ENCODE assay signal across 8 cellular contexts in the genomic region with DNA sequence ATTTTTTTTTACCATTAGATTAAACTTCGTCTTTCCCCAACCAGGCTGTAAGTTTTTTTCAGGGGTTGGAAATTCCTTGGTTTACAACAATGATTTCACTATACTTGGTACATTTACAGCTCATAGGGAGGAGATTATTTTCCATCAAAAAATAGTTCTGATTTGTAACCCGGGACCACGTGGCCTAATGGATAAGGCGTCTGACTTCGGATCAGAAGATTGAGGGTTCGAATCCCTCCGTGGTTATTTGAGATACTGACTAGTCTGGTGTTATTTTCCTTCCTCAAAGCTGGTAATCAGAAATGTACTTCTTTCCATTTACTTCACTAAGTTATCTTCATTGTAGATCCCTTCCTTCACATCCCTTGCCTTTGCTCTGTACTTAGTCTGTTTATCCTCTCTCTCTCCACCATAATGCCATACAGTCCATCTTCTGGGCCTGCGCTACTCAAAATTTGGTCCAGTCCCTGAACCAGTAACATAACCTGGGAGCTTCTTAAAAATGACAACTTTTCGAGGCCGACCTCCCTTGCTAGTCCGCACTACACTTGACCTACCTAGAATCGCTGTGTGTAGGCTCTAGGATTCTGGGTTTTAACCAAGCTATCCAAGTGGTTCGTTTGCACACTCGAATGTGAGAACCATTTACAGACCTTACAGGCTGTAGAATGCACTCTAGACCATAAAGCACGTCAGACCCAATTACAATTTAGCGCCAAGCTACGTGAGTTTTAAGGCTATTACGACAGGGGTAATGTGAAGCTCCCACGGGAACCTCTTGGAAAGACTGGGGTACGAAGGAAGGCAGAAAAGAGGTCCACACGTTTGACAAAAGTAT. TPM values are rescaled to one million over a fixed set of nuclear protein-coding genes. Genes with fewer than 3 reads are reported as not detected.
DNase-seq lines count a peak whose midpoint lies in the region; ATAC-seq and TF ChIP-seq lines count a peak whose summit lies in the region.

No MANE protein-coding gene starts in this region.

- no peaks in the 10 kb centered on the region for H3K79me2 ChIP-seq in parathyroid adenoma

- no peaks in the 10 kb centered on the region for H3K36me3 ChIP-seq in parathyroid adenoma (ENCODE audit: control insufficient read depth, insufficient read depth, low read length)

- no peak for ATAC-seq in HG03469 (IDR thresholded peaks at IDR 0.05; ENCODE audit: unreplicated experiment)

- H3K4me3 Mint-ChIP-seq in activated naive CD4-positive, alpha-beta T cell treated with anti-CD3 and anti-CD28 coated beads, Interleukin-2, amount 10 ng/mL, durations not matched to agents 7 days and 5 days, result peak overlapping the region; percentile 76

- H3K4me2 ChIP-seq in parathyroid adenoma (ENCODE audit: low read length), result no peak overlapping the region

- no peak overlapping the region for H2AFZ ChIP-seq in parathyroid adenoma

- H3K36me3 Mint-ChIP-seq in activated naive CD4-positive, alpha-beta T cell treated with anti-CD3 and anti-CD28 coated beads, Interleukin-2, amount 10 ng/mL, durations not matched to agents 7 days and 5 days, result no peaks in the 10 kb centered on the region

- H3K27me3 ChIP-seq in parathyroid adenoma (ENCODE audit: control insufficient read depth, insufficient read depth, low read length), result no peaks in the 10 kb centered on the region

- no peak overlapping the region for H3K9ac ChIP-seq in parathyroid adenoma

- TF ChIP-seq CTCF in GM12865 (IDR thresholded peaks at IDR 0.05; ENCODE audit: insufficient read depth, low read depth, low read length, missing control alignments) (no peak), parathyroid adenoma (IDR thresholded peaks at IDR 0.05) (no peak)

- no peaks in the 10 kb centered on the region for H3K9me3 ChIP-seq in parathyroid adenoma (ENCODE audit: control insufficient read depth, low read length)

- H3K27ac ChIP-seq in parathyroid adenoma, result no peak overlapping the region

- DNase-seq in A172 (ENCODE audit: low spot score) (peak; percentile 97), GM12865 (ENCODE audit: low read depth) (peak; percentile 92), globus pallidus (ENCODE audit: low spot score) (peak; percentile 68)
- peak; percentile 91 for DNase-seq in Jurkat, Clone E6-1 (ENCODE audit: low read depth, low spot score)
- peak; percentile 57 for DNase-seq in activated naive CD4-positive, alpha-beta T cell treated with anti-CD3 and anti-CD28 coated beads, Interleukin-2, amount 10 ng/mL, durations not matched to agents 7 days and 5 days

- CTCF ChIA-PET in activated naive CD4-positive, alpha-beta T cell treated with anti-CD3 and anti-CD28 coated beads, Interleukin-2, amount 10 ng/mL, durations not matched to agents 7 days and 5 days (lab: Charles Lee), result interaction anchor here (0.9 to 3.0 kb wide), 7 partner anchors 8 to 273 kb away, joined by 3 to 13 read pairs (median 4); no protein-coding TSS in a partner anchor

- H3K27me3 Mint-ChIP-seq in activated naive CD4-positive, alpha-beta T cell treated with anti-CD3 and anti-CD28 coated beads, Interleukin-2, amount 10 ng/mL, durations not matched to agents 7 days and 5 days, result peaks cover 69% of the 10 kb centered on the region

- peaks cover 46% of the 10 kb centered on the region for H3K4me1 Mint-ChIP-seq in activated naive CD4-positive, alpha-beta T cell treated with anti-CD3 and anti-CD28 coated beads, Interleukin-2, amount 10 ng/mL, durations not matched to agents 7 days and 5 days

- H3K27ac Mint-ChIP-seq in activated naive CD4-positive, alpha-beta T cell treated with anti-CD3 and anti-CD28 coated beads, Interleukin-2, amount 10 ng/mL, durations not matched to agents 7 days and 5 days, result peak overlapping the region; percentile 55

- no peaks in the 10 kb centered on the region for H3K4me1 ChIP-seq in parathyroid adenoma

- peak overlapping the region; percentile 55 for H3K4me3 ChIP-seq in GM12865 (ENCODE audit: low read depth, low read length)
- peak overlapping the region; percentile 73 for H3K4me3 ChIP-seq in Jurkat, Clone E6-1 (ENCODE audit: low read length)
- peak overlapping the region; percentile 39 for H3K4me3 ChIP-seq in parathyroid adenoma (ENCODE audit: low read depth, low read length)

- no peaks in the 10 kb centered on the region for H3K9me3 Mint-ChIP-seq in activated naive CD4-positive, alpha-beta T cell treated with anti-CD3 and anti-CD28 coated beads, Interleukin-2, amount 10 ng/mL, durations not matched to agents 7 days and 5 days

TF ChIP-seq in PFSK-1, 5 proteins besides CTCF, POLR2A, EP300 and RAD21:
- TF ChIP-seq TAF1 (IDR thresholded peaks at IDR 0.05; ENCODE audit: borderline replicate concordance, insufficient read depth, low read length), result peak; percentile 27; the same call in 1 of the 2 replicates
- TF ChIP-seq FOXP2 (optimal IDR thresholded peaks at IDR 0.05; ENCODE audit: borderline replicate concordance, extremely low read depth, extremely low read length, insufficient read depth), result no peak
- no peak for TF ChIP-seq POLR2AphosphoS5 (IDR thresholded peaks at IDR 0.05; ENCODE audit: low read depth, low read length)
- TF ChIP-seq, protein P1, sequence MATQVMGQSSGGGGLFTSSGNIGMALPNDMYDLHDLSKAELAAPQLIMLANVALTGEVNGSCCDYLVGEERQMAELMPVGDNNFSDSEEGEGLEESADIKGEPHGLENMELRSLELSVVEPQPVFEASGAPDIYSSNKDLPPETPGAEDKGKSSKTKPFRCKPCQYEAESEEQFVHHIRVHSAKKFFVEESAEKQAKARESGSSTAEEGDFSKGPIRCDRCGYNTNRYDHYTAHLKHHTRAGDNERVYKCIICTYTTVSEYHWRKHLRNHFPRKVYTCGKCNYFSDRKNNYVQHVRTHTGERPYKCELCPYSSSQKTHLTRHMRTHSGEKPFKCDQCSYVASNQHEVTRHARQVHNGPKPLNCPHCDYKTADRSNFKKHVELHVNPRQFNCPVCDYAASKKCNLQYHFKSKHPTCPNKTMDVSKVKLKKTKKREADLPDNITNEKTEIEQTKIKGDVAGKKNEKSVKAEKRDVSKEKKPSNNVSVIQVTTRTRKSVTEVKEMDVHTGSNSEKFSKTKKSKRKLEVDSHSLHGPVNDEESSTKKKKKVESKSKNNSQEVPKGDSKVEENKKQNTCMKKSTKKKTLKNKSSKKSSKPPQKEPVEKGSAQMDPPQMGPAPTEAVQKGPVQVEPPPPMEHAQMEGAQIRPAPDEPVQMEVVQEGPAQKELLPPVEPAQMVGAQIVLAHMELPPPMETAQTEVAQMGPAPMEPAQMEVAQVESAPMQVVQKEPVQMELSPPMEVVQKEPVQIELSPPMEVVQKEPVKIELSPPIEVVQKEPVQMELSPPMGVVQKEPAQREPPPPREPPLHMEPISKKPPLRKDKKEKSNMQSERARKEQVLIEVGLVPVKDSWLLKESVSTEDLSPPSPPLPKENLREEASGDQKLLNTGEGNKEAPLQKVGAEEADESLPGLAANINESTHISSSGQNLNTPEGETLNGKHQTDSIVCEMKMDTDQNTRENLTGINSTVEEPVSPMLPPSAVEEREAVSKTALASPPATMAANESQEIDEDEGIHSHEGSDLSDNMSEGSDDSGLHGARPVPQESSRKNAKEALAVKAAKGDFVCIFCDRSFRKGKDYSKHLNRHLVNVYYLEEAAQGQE (IDR thresholded peaks at IDR 0.05; ENCODE audit: insufficient read depth in 1 of 2, low read depth in 2 of 2, low read length in 2 of 2), result no peak
- TF ChIP-seq SIN3A (IDR thresholded peaks at IDR 0.05; ENCODE audit: borderline replicate concordance, insufficient read depth, low read length), result 0 out of 2 replicates have a peak, but pooled peaks have one; percentile 41

RNA-seq across cellular contexts. Expression of a gene that starts 42.1 kb away (rescaled TPM):
- total RNA-seq in A172 (2014; rRNA removed; shearing (Covaris generic)), result 9.9 and 13.3 TPM in 2 replicates
- polyA plus RNA-seq in Jurkat, Clone E6-1 (2012; ENCODE audit: insufficient read depth, insufficient read length), result 37.9 TPM
- polyA plus RNA-seq in PFSK-1 (2012; ENCODE audit: insufficient read length, low read depth), result 5.4 TPM
